Comparison of ENCODE assay signal across 2 cellular contexts in the genomic region with DNA sequence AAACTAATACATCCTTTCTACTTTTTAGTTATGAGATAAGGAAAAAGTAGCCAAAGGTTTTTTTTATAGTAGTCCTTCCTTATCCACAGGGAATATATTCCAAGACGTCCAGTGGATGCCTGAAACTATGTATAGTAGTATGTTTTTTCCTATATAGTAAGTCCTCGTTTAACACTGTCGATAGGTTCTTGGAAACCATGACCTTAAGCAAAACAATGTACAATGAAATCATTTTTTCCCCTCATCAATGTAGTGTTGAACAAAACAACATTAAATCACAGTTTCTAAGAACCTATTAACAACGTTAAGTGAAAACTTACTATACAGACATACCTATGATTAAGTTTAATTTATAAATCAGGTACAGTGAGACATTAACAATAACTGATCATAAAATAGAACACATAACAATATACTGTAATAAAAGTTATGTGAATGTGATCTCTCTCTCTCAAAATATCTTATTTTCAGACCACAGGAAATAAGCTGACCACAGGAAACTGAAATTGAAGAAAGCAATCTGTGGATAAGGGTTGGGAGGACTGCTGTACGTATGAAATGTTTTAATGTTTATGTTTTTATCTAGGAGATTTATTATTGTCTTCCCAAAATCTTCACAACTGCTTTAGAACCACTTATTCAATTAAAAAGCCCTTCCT.
TF ChIP-seq lines count a peak whose summit lies in the region.

No MANE protein-coding gene starts in this region.

TF ChIP-seq in SK-N-SH, 30 proteins besides CTCF, POLR2A, EP300 and RAD21:
- TF ChIP-seq GABPA (IDR thresholded peaks at IDR 0.05; ENCODE audit: low read depth), result no peak
- no peak for TF ChIP-seq NFIC (IDR thresholded peaks at IDR 0.05; ENCODE audit: borderline replicate concordance)
- no peak for TF ChIP-seq POLR2AphosphoS5 (IDR thresholded peaks at IDR 0.05; ENCODE audit: low read depth, low read length)
- no peak for TF ChIP-seq YY1 (IDR thresholded peaks at IDR 0.05; ENCODE audit: low read depth)
- TF ChIP-seq, protein P1, sequence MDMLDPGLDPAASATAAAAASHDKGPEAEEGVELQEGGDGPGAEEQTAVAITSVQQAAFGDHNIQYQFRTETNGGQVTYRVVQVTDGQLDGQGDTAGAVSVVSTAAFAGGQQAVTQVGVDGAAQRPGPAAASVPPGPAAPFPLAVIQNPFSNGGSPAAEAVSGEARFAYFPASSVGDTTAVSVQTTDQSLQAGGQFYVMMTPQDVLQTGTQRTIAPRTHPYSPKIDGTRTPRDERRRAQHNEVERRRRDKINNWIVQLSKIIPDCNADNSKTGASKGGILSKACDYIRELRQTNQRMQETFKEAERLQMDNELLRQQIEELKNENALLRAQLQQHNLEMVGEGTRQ (IDR thresholded peaks at IDR 0.05; ENCODE audit: borderline replicate concordance, low read depth, low read length), result no peak
- TF ChIP-seq NRF1 (IDR thresholded peaks at IDR 0.05; ENCODE audit: low read depth, low read length), result no peak
- no peak for TF ChIP-seq TCF12 (IDR thresholded peaks at IDR 0.05)
- TF ChIP-seq, protein P2, sequence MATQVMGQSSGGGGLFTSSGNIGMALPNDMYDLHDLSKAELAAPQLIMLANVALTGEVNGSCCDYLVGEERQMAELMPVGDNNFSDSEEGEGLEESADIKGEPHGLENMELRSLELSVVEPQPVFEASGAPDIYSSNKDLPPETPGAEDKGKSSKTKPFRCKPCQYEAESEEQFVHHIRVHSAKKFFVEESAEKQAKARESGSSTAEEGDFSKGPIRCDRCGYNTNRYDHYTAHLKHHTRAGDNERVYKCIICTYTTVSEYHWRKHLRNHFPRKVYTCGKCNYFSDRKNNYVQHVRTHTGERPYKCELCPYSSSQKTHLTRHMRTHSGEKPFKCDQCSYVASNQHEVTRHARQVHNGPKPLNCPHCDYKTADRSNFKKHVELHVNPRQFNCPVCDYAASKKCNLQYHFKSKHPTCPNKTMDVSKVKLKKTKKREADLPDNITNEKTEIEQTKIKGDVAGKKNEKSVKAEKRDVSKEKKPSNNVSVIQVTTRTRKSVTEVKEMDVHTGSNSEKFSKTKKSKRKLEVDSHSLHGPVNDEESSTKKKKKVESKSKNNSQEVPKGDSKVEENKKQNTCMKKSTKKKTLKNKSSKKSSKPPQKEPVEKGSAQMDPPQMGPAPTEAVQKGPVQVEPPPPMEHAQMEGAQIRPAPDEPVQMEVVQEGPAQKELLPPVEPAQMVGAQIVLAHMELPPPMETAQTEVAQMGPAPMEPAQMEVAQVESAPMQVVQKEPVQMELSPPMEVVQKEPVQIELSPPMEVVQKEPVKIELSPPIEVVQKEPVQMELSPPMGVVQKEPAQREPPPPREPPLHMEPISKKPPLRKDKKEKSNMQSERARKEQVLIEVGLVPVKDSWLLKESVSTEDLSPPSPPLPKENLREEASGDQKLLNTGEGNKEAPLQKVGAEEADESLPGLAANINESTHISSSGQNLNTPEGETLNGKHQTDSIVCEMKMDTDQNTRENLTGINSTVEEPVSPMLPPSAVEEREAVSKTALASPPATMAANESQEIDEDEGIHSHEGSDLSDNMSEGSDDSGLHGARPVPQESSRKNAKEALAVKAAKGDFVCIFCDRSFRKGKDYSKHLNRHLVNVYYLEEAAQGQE (IDR thresholded peaks at IDR 0.05; ENCODE audit: low read depth, low read length), result no peak
- TF ChIP-seq GATA2 (CRISPR knock-in tag; IDR thresholded peaks at IDR 0.05), result no peak
- TF ChIP-seq EZH2phosphoT487 (IDR thresholded peaks at IDR 0.05; ENCODE audit: borderline replicate concordance, low read depth), result no peak
- TF ChIP-seq, protein P3, sequence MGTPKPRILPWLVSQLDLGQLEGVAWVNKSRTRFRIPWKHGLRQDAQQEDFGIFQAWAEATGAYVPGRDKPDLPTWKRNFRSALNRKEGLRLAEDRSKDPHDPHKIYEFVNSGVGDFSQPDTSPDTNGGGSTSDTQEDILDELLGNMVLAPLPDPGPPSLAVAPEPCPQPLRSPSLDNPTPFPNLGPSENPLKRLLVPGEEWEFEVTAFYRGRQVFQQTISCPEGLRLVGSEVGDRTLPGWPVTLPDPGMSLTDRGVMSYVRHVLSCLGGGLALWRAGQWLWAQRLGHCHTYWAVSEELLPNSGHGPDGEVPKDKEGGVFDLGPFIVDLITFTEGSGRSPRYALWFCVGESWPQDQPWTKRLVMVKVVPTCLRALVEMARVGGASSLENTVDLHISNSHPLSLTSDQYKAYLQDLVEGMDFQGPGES (IDR thresholded peaks at IDR 0.05; ENCODE audit: low read depth, low read length), result no peak
- TF ChIP-seq RCOR1 (IDR thresholded peaks at IDR 0.05; ENCODE audit: low read length), result no peak
- TF ChIP-seq, protein P4, sequence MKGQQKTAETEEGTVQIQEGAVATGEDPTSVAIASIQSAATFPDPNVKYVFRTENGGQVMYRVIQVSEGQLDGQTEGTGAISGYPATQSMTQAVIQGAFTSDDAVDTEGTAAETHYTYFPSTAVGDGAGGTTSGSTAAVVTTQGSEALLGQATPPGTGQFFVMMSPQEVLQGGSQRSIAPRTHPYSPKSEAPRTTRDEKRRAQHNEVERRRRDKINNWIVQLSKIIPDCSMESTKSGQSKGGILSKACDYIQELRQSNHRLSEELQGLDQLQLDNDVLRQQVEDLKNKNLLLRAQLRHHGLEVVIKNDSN (IDR thresholded peaks at IDR 0.05; ENCODE audit: borderline replicate concordance, low read depth), result no peak
- no peak for TF ChIP-seq FOSL2 (IDR thresholded peaks at IDR 0.05; ENCODE audit: borderline replicate concordance, low read depth)
- TF ChIP-seq ELF1 (IDR thresholded peaks at IDR 0.05), result no peak
- TF ChIP-seq, protein P5, sequence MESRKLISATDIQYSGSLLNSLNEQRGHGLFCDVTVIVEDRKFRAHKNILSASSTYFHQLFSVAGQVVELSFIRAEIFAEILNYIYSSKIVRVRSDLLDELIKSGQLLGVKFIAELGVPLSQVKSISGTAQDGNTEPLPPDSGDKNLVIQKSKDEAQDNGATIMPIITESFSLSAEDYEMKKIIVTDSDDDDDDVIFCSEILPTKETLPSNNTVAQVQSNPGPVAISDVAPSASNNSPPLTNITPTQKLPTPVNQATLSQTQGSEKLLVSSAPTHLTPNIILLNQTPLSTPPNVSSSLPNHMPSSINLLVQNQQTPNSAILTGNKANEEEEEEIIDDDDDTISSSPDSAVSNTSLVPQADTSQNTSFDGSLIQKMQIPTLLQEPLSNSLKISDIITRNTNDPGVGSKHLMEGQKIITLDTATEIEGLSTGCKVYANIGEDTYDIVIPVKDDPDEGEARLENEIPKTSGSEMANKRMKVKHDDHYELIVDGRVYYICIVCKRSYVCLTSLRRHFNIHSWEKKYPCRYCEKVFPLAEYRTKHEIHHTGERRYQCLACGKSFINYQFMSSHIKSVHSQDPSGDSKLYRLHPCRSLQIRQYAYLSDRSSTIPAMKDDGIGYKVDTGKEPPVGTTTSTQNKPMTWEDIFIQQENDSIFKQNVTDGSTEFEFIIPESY (IDR thresholded peaks at IDR 0.05; ENCODE audit: borderline replicate concordance, low read depth), result no peak
- TF ChIP-seq RFX5 (IDR thresholded peaks at IDR 0.05; ENCODE audit: low read length), result no peak
- no peak for TF ChIP-seq TAF1 (IDR thresholded peaks at IDR 0.05; ENCODE audit: borderline replicate concordance, low read depth, low read length)
- no peak for TF ChIP-seq FOXJ3 (CRISPR knock-in tag; IDR thresholded peaks at IDR 0.05)
- no peak for TF ChIP-seq SIN3A (IDR thresholded peaks at IDR 0.05; ENCODE audit: borderline replicate concordance, low read depth, low read length)

TF ChIP-seq in SK-N-SH treated with all-trans-retinoic acid at 6 μM for 48 hours, 23 proteins besides CTCF, POLR2A, EP300 and RAD21:
- no peak for TF ChIP-seq ZFP3 (CRISPR knock-in tag; IDR thresholded peaks at IDR 0.05)
- no peak for TF ChIP-seq ZNF8 (CRISPR knock-in tag; IDR thresholded peaks at IDR 0.05)
- no peak for TF ChIP-seq ZNF565 (CRISPR knock-in tag; conservative IDR thresholded peaks at IDR 0.05; ENCODE audit: low read depth)
